In genomic region chr10:100489388-100489787, GRCh38 we compare ENCODE assay signal across 1 cellular context.
A peak's percentile ranks its signal among the peaks of the same experiment; 100 is the strongest.
TF ChIP-seq lines count a peak whose summit lies in the region.

No MANE protein-coding gene starts in this region.

TF ChIP-seq in HEK293, 187 proteins besides CTCF, POLR2A, EP300 and RAD21:
- TF ChIP-seq ZSCAN5A (tag by site-specific recombination; IDR thresholded peaks at IDR 0.05) (no peak), ZNF560 (tag by site-specific recombination; IDR thresholded peaks at IDR 0.05; ENCODE audit: borderline replicate concordance) (no peak), FEZF1 (tag by site-specific recombination; IDR thresholded peaks at IDR 0.05) (no peak), ZNF138 (tag by site-specific recombination; IDR thresholded peaks at IDR 0.05; ENCODE audit: borderline replicate concordance) (no peak), KLF9 (tag by site-specific recombination; IDR thresholded peaks at IDR 0.05; ENCODE audit: low read depth) (no peak), ZFHX2 (tag by site-specific recombination; conservative IDR thresholded peaks at IDR 0.05) (0 out of 2 replicates have a peak, but pooled peaks have one; percentile 21)
